Comparison of ENCODE assay signal across 8 cellular contexts in genomic region chr1:24643362-24644346, GRCh38. TPM values are rescaled to one million over a fixed set of nuclear protein-coding genes. Genes with fewer than 3 reads are reported as not detected.
DNase-seq lines count a peak whose midpoint lies in the region; TF ChIP-seq lines count a peak whose summit lies in the region.

No MANE protein-coding gene starts in this region.

- H3K23ac ChIP-seq in trophoblast cell (ENCODE audit: low read length) = no peak overlapping the region

- no peaks in the 10 kb centered on the region for H3K27me3 ChIP-seq in HAP-1 (ENCODE audit: low read depth)
- no peaks in the 10 kb centered on the region for H3K27me3 ChIP-seq in cardiac muscle cell
- H3K27me3 ChIP-seq in trophoblast cell (ENCODE audit: insufficient read depth, low read length) = no peaks in the 10 kb centered on the region

- H3K4me1 ChIP-seq in HAP-1 (peaks cover 15% of the 10 kb centered on the region), cardiac muscle cell (ENCODE audit: low read depth) (peaks cover 9% of the 10 kb centered on the region), trophoblast cell (ENCODE audit: control insufficient read depth in 1 of 2, insufficient read depth in 2 of 2, low read length in 2 of 2) (peaks cover 5% of the 10 kb centered on the region in 2 experiments)

- peak overlapping the region; percentile 92 for H2BK5ac ChIP-seq in trophoblast cell (ENCODE audit: low read depth, low read length, poor library complexity)

- peaks cover 16% of the 10 kb centered on the region for H3K79me2 ChIP-seq in trophoblast cell (ENCODE audit: control insufficient read depth, insufficient read depth, low read length, poor library complexity)

- peak overlapping the region; percentile 83 for H3K4me2 ChIP-seq in trophoblast cell (ENCODE audit: low read length)

- peak overlapping the region; percentile 85 for H4K8ac ChIP-seq in trophoblast cell (ENCODE audit: low read depth, low read length)

- H2AFZ ChIP-seq in trophoblast cell (ENCODE audit: insufficient read depth, low read length, poor library complexity) = peak overlapping the region; percentile 77

- DNase-seq in SIG-M5 treated with dmso at 0.1 percent for 504 hours (lab: John Stamatoyannopoulos, UW; ENCODE audit: unreplicated experiment) (peak; percentile 24), SIG-M5 (lab: John Stamatoyannopoulos, UW) (no peak), HAP-1 (ENCODE audit: low spot score in 2 of 2) (peak in 1 of 2 experiments; percentile 36), MV-4-11 (lab: John Stamatoyannopoulos, UW) (peak; percentile 25), cardiac muscle cell (ENCODE audit: low read depth in 1 of 2, low spot score in 1 of 2) (peak in 1 of 2 donors; percentile 16), trophoblast cell (peak in 1 of 2 donors; percentile 43), pons (ENCODE audit: low spot score) (no peak)
- peak; percentile 72 for DNase-seq in activated effector memory CD4-positive, alpha-beta T cell treated with anti-CD3 and anti-CD28 coated beads, Interleukin-2, amount 50 U/mL, for 16 hours

- no peaks in the 10 kb centered on the region for H3K9me3 ChIP-seq in HAP-1
- H3K9me3 ChIP-seq in cardiac muscle cell (ENCODE audit: low read depth) = no peaks in the 10 kb centered on the region
- no peaks in the 10 kb centered on the region for H3K9me3 ChIP-seq in trophoblast cell (ENCODE audit: insufficient read depth, low read depth, low read length)

- H3K79me1 ChIP-seq in trophoblast cell (ENCODE audit: low read length) = peaks cover 20% of the 10 kb centered on the region

- H3K14ac ChIP-seq in trophoblast cell (ENCODE audit: low read length) = peak overlapping the region; percentile 96

- peak overlapping the region; percentile 81 for H2AK5ac ChIP-seq in trophoblast cell (ENCODE audit: low read length)

- H3K36me3 ChIP-seq in HAP-1 (replicated peaks) (peaks cover 34% of the 10 kb centered on the region), cardiac muscle cell (peaks cover 27% of the 10 kb centered on the region), trophoblast cell (ENCODE audit: control insufficient read depth in 1 of 2, insufficient read depth in 2 of 2, low read length in 2 of 2) (peaks cover 4 to 6% of the 10 kb centered on the region in 2 experiments)

- H3K9ac ChIP-seq in trophoblast cell (ENCODE audit: low read length) = peak overlapping the region; percentile 87

- H3K4me3 ChIP-seq in HAP-1 (peak overlapping the region; percentile 94), cardiac muscle cell (peak overlapping the region; percentile 90), trophoblast cell (ENCODE audit: low read depth, low read length) (peak overlapping the region; percentile 93)

- WGBS in trophoblast cell (ENCODE audit: extremely low coverage, insufficient coverage, insufficient read length) = no CpG with 5 or more reads among the region's 62 CpGs

- in situ Hi-C loops in HAP-1 (cut with MboI; ENCODE audit: low sequenced_read_pairs) = no loop called here

- H3K4ac ChIP-seq in trophoblast cell (ENCODE audit: low read depth, low read length) = peak overlapping the region; percentile 96

- H4K12ac ChIP-seq in trophoblast cell (ENCODE audit: low read depth, low read length) = peak overlapping the region; percentile 67

- H3K27ac ChIP-seq in cardiac muscle cell = peak overlapping the region; percentile 90
- peak overlapping the region; percentile 77 for H3K27ac ChIP-seq in trophoblast cell (ENCODE audit: low read depth, low read length)

- H3K18ac ChIP-seq in trophoblast cell (ENCODE audit: low read length) = peak overlapping the region; percentile 91

- peak overlapping the region; percentile 65 for H2BK120ac ChIP-seq in trophoblast cell (ENCODE audit: insufficient read depth, low read length, poor library complexity)

- peak overlapping the region; percentile 87 for H4K91ac ChIP-seq in trophoblast cell (ENCODE audit: low read depth, low read length)

- TF ChIP-seq CTCF in cardiac muscle cell (IDR thresholded peaks at IDR 0.05; ENCODE audit: low read depth, low read length) = no peak

- H2BK12ac ChIP-seq in trophoblast cell (ENCODE audit: low read length) = no peak overlapping the region

RNA-seq across cellular contexts. Expression of gene SRRM1, which starts 0.6 kb away (rescaled TPM):
- 75.4 and 133 TPM in 2 replicates for total RNA-seq in cardiac muscle cell
- polyA plus RNA-seq in cardiac muscle cell = 139 and 217 TPM in 2 replicates
- polyA plus RNA-seq in trophoblast cell (2013) = 231 and 235 TPM in 2 replicates

Comparison
In these comparisons a context has a peak if more than half of its experiments do, and no peak if none do; other contexts are left out.
1. DNase-seq: peak in SIG-M5 treated with dmso at 0.1 percent for 504 hours (single experiment), MV-4-11 (single experiment) and activated effector memory CD4-positive, alpha-beta T cell treated with anti-CD3 and anti-CD28 coated beads, Interleukin-2, amount 50 U/mL, for 16 hours (single experiment); none in SIG-M5 (single experiment) and pons (single experiment).
2. Peak in every context shown above with its lines, with median percentiles within 50 percentile points of each other: H3K4me3 ChIP-seq.